In genomic region chr6:42450314-42451145, GRCh38 we compare ENCODE assay signal across 8 cellular contexts. TPM values are rescaled to one million over a fixed set of nuclear protein-coding genes. Genes with fewer than 3 reads are reported as not detected.
DNase-seq lines count a peak whose midpoint lies in the region; ATAC-seq and TF ChIP-seq lines count a peak whose summit lies in the region.

No MANE protein-coding gene starts in this region.

- no peak for TF ChIP-seq POLR2A in gastrocnemius medialis (IDR thresholded peaks at IDR 0.05)

- H3K9me3 Mint-ChIP-seq in CD4-positive, CD25-positive, alpha-beta regulatory T cell, result peaks cover 0 to 1% (median 0%) of the 10 kb centered on the region in 7 donors
- peaks cover 18% of the 10 kb centered on the region for H3K9me3 Mint-ChIP-seq in glutamatergic neuron (ENCODE audit: unreplicated experiment)

- H3K4me1 ChIP-seq in CD4-positive, CD25-positive, alpha-beta regulatory T cell (ENCODE audit: control insufficient read depth, insufficient read depth, low read length, poor library complexity, severe bottlenecking), result peaks cover 53% of the 10 kb centered on the region
- H3K4me1 ChIP-seq in gastrocnemius medialis, result peaks cover 0 to 13% of the 10 kb centered on the region in 2 donors

- no peaks in the 10 kb centered on the region for H3K36me3 ChIP-seq in CD4-positive, CD25-positive, alpha-beta regulatory T cell (ENCODE audit: control insufficient read depth, insufficient read depth, low read length)
- H3K36me3 ChIP-seq in gastrocnemius medialis, result no peaks in the 10 kb centered on the region

- peaks cover 18 to 65% (median 41%) of the 10 kb centered on the region in 4 donors for H3K4me1 Mint-ChIP-seq in CD4-positive, CD25-positive, alpha-beta regulatory T cell
- H3K4me1 Mint-ChIP-seq in glutamatergic neuron (ENCODE audit: low read depth, unreplicated experiment), result peaks cover 29% of the 10 kb centered on the region

- H3K27ac ChIP-seq in CD4-positive, CD25-positive, alpha-beta regulatory T cell (ENCODE audit: insufficient read depth, low read length, poor library complexity, severe bottlenecking), result peak overlapping the region; percentile 74
- H3K27ac ChIP-seq in gastrocnemius medialis, result peak overlapping the region; percentile 36 to 77 (median 62)

- H3K9me3 ChIP-seq in CD4-positive, CD25-positive, alpha-beta regulatory T cell (ENCODE audit: control insufficient read depth in 2 of 2, low read length in 2 of 2), result no peaks in the 10 kb centered on the region
- no peaks in the 10 kb centered on the region for H3K9me3 ChIP-seq in gastrocnemius medialis

- H3K27ac Mint-ChIP-seq in CD4-positive, CD25-positive, alpha-beta regulatory T cell, result peak overlapping the region; percentile 82 to 98 (median 96)
- H3K27ac Mint-ChIP-seq in glutamatergic neuron (ENCODE audit: unreplicated experiment), result peak overlapping the region; percentile 66

- ATAC-seq in CD4-positive, CD25-positive, alpha-beta regulatory T cell (ENCODE audit: low read depth in 2 of 2), result no peak
- ATAC-seq in gastrocnemius medialis (no peak), HG03045 (IDR thresholded peaks at IDR 0.05; ENCODE audit: unreplicated experiment) (no peak), HG03095 (IDR thresholded peaks at IDR 0.05; ENCODE audit: unreplicated experiment) (no peak), GM18909 (IDR thresholded peaks at IDR 0.05; ENCODE audit: poor library complexity, unreplicated experiment) (no peak)

- H3K4me3 Mint-ChIP-seq in CD4-positive, CD25-positive, alpha-beta regulatory T cell, result peak overlapping the region; percentile 98 to 100 (median 99)
- H3K4me3 Mint-ChIP-seq in glutamatergic neuron (ENCODE audit: unreplicated experiment), result peak overlapping the region; percentile 100

- H3K27me3 ChIP-seq in CD4-positive, CD25-positive, alpha-beta regulatory T cell (ENCODE audit: control insufficient read depth, insufficient read depth, low read length), result no peaks in the 10 kb centered on the region
- H3K27me3 ChIP-seq in gastrocnemius medialis, result no peaks in the 10 kb centered on the region

- H3K4me3 ChIP-seq in CD4-positive, CD25-positive, alpha-beta regulatory T cell (ENCODE audit: low read depth, low read length), result peak overlapping the region; percentile 94
- H3K4me3 ChIP-seq in Jurkat, Clone E6-1 (ENCODE audit: low read length), result peak overlapping the region; percentile 81
- H3K4me3 ChIP-seq in gastrocnemius medialis, result peak overlapping the region; percentile 60 to 92 (median 71)

- H3K36me3 Mint-ChIP-seq in CD4-positive, CD25-positive, alpha-beta regulatory T cell, result peaks cover 12% of the 10 kb centered on the region
- no peaks in the 10 kb centered on the region for H3K36me3 Mint-ChIP-seq in glutamatergic neuron (ENCODE audit: unreplicated experiment)

- in situ Hi-C loops in gastrocnemius medialis (cut with MboI; ENCODE audit: low sequenced_read_pairs in 4 of 4), result no loop called here

- intact Hi-C loops in gastrocnemius medialis (cut with DNase I; ENCODE audit: low total_unique reads), result loop anchor here (5.0 kb wide), 1 partner anchor 188 kb away; no protein-coding TSS in a partner anchor

- no peak for DNase-seq in CD4-positive, CD25-positive, alpha-beta regulatory T cell
- DNase-seq in Jurkat, Clone E6-1 (ENCODE audit: low read depth, low spot score), result no peak
- peak; percentile 63 for DNase-seq in activated CD8-positive, alpha-beta memory T cell treated with anti-CD3 and anti-CD28 coated beads, Interleukin-2, amount 50 U/mL, for 48 hours
- DNase-seq in glutamatergic neuron, result peak; percentile 30
- no peak for DNase-seq in gastrocnemius medialis

- H3K27me3 Mint-ChIP-seq in CD4-positive, CD25-positive, alpha-beta regulatory T cell, result peaks cover 5% of the 10 kb centered on the region
- peaks cover 11% of the 10 kb centered on the region for H3K27me3 Mint-ChIP-seq in glutamatergic neuron (ENCODE audit: unreplicated experiment)

- no peak for TF ChIP-seq CTCF in glutamatergic neuron (IDR thresholded peaks at IDR 0.05; ENCODE audit: partially characterized antibody, unreplicated experiment)
- TF ChIP-seq CTCF in gastrocnemius medialis (IDR thresholded peaks at IDR 0.05 in 4 of 5, conservative IDR thresholded peaks at IDR 0.05 in 1 of 5), result no peak

RNA-seq across cellular contexts. Expression of gene TRERF1, which starts 1.2 kb away (rescaled TPM):
- total RNA-seq in CD4-positive, CD25-positive, alpha-beta regulatory T cell, result 55.7 TPM
- 1 to 10 TPM; 2.3 to 4.9 (median 4.2) TPM for polyA plus RNA-seq in CD4-positive, CD25-positive, alpha-beta regulatory T cell
- polyA plus RNA-seq in Jurkat, Clone E6-1 (2012; ENCODE audit: insufficient read depth, insufficient read length), result 4.8 TPM
- total RNA-seq in glutamatergic neuron (ENCODE audit: unreplicated experiment), result 12.8 TPM
- total RNA-seq in gastrocnemius medialis, result under 1 TPM; 0.47 to 0.87 (median 0.50) TPM

Comparison
In these comparisons a context has a peak if more than half of its experiments do, and no peak if none do; other contexts are left out.
1. DNase-seq: peak in activated CD8-positive, alpha-beta memory T cell treated with anti-CD3 and anti-CD28 coated beads, Interleukin-2, amount 50 U/mL, for 48 hours (single experiment) and glutamatergic neuron (single experiment); none in CD4-positive, CD25-positive, alpha-beta regulatory T cell (0 of 3), Jurkat, Clone E6-1 (single experiment) and gastrocnemius medialis (0 of 2).
2. Peak in every context shown above with its lines, with median percentiles within 50 percentile points of each other: H3K4me3 ChIP-seq.